In genomic region chr3:191388823-191389222, GRCh38 we compare ENCODE assay signal across 2 cellular contexts.
TF ChIP-seq lines count a peak whose summit lies in the region.

No MANE protein-coding gene starts in this region.

TF ChIP-seq in SK-N-SH, 30 proteins besides CTCF, POLR2A, EP300 and RAD21 (continued from another document):
- TF ChIP-seq MAX (IDR thresholded peaks at IDR 0.05; ENCODE audit: low read depth) (no peak), FOSL2 (IDR thresholded peaks at IDR 0.05; ENCODE audit: borderline replicate concordance, low read depth) (no peak), NFIC (IDR thresholded peaks at IDR 0.05; ENCODE audit: borderline replicate concordance) (no peak), YY1 (IDR thresholded peaks at IDR 0.05; ENCODE audit: low read depth) (no peak), FOXM1 (IDR thresholded peaks at IDR 0.05; ENCODE audit: low read depth) (no peak), EZH2phosphoT487 (IDR thresholded peaks at IDR 0.05; ENCODE audit: borderline replicate concordance, low read depth) (no peak), TCF12 (IDR thresholded peaks at IDR 0.05) (no peak)
TF ChIP-seq in SK-N-SH: peak in this region for 0.

TF ChIP-seq in SK-N-SH treated with all-trans-retinoic acid at 6 μM for 48 hours, 23 proteins besides CTCF, POLR2A, EP300 and RAD21 (continued from another document):
- TF ChIP-seq CSRNP3 (CRISPR knock-in tag; IDR thresholded peaks at IDR 0.05) (no peak), POU6F1 (CRISPR knock-in tag; IDR thresholded peaks at IDR 0.05; ENCODE audit: borderline replicate concordance, low read depth) (no peak), PPARA (CRISPR knock-in tag; IDR thresholded peaks at IDR 0.05; ENCODE audit: borderline replicate concordance) (no peak), SNAI2 (CRISPR knock-in tag; IDR thresholded peaks at IDR 0.05) (no peak), RARB (CRISPR knock-in tag; IDR thresholded peaks at IDR 0.05) (no peak), ARNTL (CRISPR knock-in tag; IDR thresholded peaks at IDR 0.05; ENCODE audit: borderline replicate concordance, low read depth) (no peak), TCF4 (CRISPR knock-in tag; IDR thresholded peaks at IDR 0.05; ENCODE audit: borderline replicate concordance) (no peak), GLIS3 (CRISPR knock-in tag; IDR thresholded peaks at IDR 0.05) (no peak), TSHZ2 (CRISPR knock-in tag; IDR thresholded peaks at IDR 0.05) (no peak), ZNF70 (CRISPR knock-in tag; IDR thresholded peaks at IDR 0.05) (no peak), ISL1 (CRISPR knock-in tag; IDR thresholded peaks at IDR 0.05) (no peak), ZNF565 (CRISPR knock-in tag; conservative IDR thresholded peaks at IDR 0.05; ENCODE audit: low read depth) (no peak), ZFP30 (CRISPR knock-in tag; IDR thresholded peaks at IDR 0.05) (no peak), OSR1 (CRISPR knock-in tag; IDR thresholded peaks at IDR 0.05) (no peak)
